ENCODE assay signal across 8 cellular contexts in the genomic region with DNA sequence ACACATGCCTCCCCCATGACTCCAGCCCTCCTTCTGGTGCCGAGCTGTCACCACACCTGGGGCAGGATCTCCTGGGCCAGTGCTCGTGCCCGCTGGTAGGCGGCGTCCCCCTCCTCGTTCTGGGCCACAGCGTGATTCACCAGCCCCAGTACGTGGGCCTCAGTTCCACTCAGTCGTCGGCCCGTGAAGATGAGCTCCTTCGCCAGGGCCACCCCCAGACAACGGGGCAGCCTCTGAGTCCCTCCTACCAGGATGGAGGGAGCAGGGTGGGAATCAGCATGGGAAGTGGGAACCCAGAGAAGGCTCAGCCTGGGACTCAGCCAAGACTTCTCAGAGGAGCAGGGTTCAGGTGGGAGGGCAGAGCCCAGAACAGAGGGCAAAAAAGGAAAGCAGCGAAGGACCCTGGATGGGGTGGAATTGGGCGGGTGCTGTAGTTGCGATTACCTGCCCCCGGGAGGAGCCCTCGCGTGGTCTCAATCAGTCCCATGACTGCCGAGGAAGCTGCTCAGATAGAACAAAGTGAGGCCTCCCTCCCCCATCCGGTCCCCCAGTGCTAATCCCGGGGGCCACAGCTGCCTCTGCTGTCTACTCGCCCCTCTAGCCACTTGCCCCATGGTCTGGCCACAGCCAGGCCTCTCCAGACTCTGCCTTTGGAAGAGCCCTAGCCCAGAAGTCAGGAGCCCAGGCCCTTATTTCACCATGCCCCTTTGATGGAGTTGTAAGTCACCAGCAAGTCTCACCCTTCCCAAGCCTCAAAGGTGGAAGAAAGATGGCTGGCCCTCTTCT. TPM values are rescaled to one million over a fixed set of nuclear protein-coding genes. Genes with fewer than 3 reads are reported as not detected.
DNase-seq lines count a peak whose midpoint lies in the region; ATAC-seq, FAIRE-seq and TF ChIP-seq lines count a peak whose summit lies in the region.

No MANE protein-coding gene starts in this region.

- CTCF ChIA-PET in GM12878 (lab: Yijun Ruan, JAX), result interaction anchor here (1.0 to 2.8 kb wide), 5 partner anchors 14 to 277 kb away, joined by 3 to 17 read pairs (median 3); a partner anchor contains a TSS

- peaks cover 11% of the 10 kb centered on the region for H3K36me3 ChIP-seq in NT2/D1 (ENCODE audit: insufficient read depth, insufficient read length, low read length)
- no peaks in the 10 kb centered on the region; a peak in 1 of 4 replicates for H3K36me3 ChIP-seq in GM12878 (ENCODE audit: control insufficient read depth in 2 of 2, insufficient read depth in 2 of 2, low read length in 1 of 2)
- H3K36me3 ChIP-seq in tibial artery, result peaks cover 0 to 34% (median 9%) of the 10 kb centered on the region in 3 donors

- peak; percentile 53 for TF ChIP-seq RAD21 in GM12878 (IDR thresholded peaks at IDR 0.05; ENCODE audit: insufficient read depth, low read depth, low read length)

- H3K9ac ChIP-seq in NT2/D1 (ENCODE audit: insufficient read length, low read depth), result peak overlapping the region; percentile 6
- no peak overlapping the region for H3K9ac ChIP-seq in GM12878 (ENCODE audit: control insufficient read depth, insufficient read depth, low read length)

- no peak for FAIRE-seq in GM12878 (lab: Jason Lieb, UNC)

- TF ChIP-seq EP300 in GM12878 (IDR thresholded peaks at IDR 0.05; ENCODE audit: borderline replicate concordance in 1 of 2, control insufficient read depth in 1 of 2, low read depth in 2 of 2, low read length in 2 of 2), result no peak

- H3K27me3 ChIP-seq in NT2/D1 (ENCODE audit: insufficient read depth, insufficient read length) (no peaks in the 10 kb centered on the region), GM12878 (replicated peaks in 1 of 2; ENCODE audit: control insufficient read depth in 2 of 2, insufficient read depth in 2 of 2, low read length in 1 of 2) (no peaks in the 10 kb centered on the region), tibial artery (no peaks in the 10 kb centered on the region)

- H3K27ac ChIP-seq in GM12878 (ENCODE audit: control insufficient read depth, insufficient read depth) (no peak overlapping the region), tibial artery (peak overlapping the region in 1 of 2 donors; percentile 37)

- WGBS in GM12878 (ENCODE audit: insufficient coverage, insufficient replicate concordance, low lambda C conversion rate, missing lambda C conversion rate), result 79% methylated on average over 23 of the region's 23 CpGs

- TF ChIP-seq CTCF in AG10803 (conservative IDR thresholded peaks at IDR 0.05; ENCODE audit: low read length), result peak; percentile 47
- peak; percentile 55 to 58 (median 56) for TF ChIP-seq CTCF in GM12878 (IDR thresholded peaks at IDR 0.05 in 2 of 3, conservative IDR thresholded peaks at IDR 0.05 in 1 of 3; ENCODE audit: control insufficient read depth in 2 of 3, extremely low read depth in 1 of 3, insufficient read depth in 1 of 3, low read depth in 3 of 3, low read length in 3 of 3)
- no peak for TF ChIP-seq CTCF in tibial artery (IDR thresholded peaks at IDR 0.05)

- H3K4me3 ChIP-seq in AG10803 (ENCODE audit: low read length), result no peak overlapping the region
- H3K4me3 ChIP-seq in NT2/D1 (ENCODE audit: insufficient read length, low read depth), result no peak overlapping the region
- H3K4me3 ChIP-seq in GM12878, result no peak overlapping the region
- no peak overlapping the region for H3K4me3 ChIP-seq in tibial artery

- in situ Hi-C loops in GM12878 (cut with MboI), result loop anchor here (25.0 kb wide), 1 partner anchor 283 kb away; a partner anchor contains a TSS

- peak overlapping the region; percentile 59; the same call in 1 of the 2 replicates for H2AFZ ChIP-seq in GM12878 (ENCODE audit: control insufficient read depth, low read depth, low read length)

- H3K4me1 ChIP-seq in NT2/D1 (ENCODE audit: insufficient read depth, insufficient read length) (peaks cover 21% of the 10 kb centered on the region), GM12878 (ENCODE audit: control insufficient read depth, insufficient read depth, low read length) (no peaks in the 10 kb centered on the region), tibial artery (peaks cover 0 to 17% (median 4%) of the 10 kb centered on the region in 4 donors)

- H3K9me3 ChIP-seq in NT2/D1 (ENCODE audit: insufficient read depth, low read length) (no peaks in the 10 kb centered on the region), GM12878 (replicated peaks; ENCODE audit: control insufficient read depth, insufficient read depth, low read length) (no peaks in the 10 kb centered on the region), tibial artery (no peaks in the 10 kb centered on the region)

- no peaks in the 10 kb centered on the region for H3K79me2 ChIP-seq in GM12878 (ENCODE audit: control insufficient read depth, insufficient read depth, low read length)

- peak; percentile 50 for ATAC-seq in GM18868 (IDR thresholded peaks at IDR 0.05; ENCODE audit: unreplicated experiment)
- peak; percentile 94 for ATAC-seq in GM12878
- no peak for ATAC-seq in GM18861 (IDR thresholded peaks at IDR 0.05; ENCODE audit: unreplicated experiment)

- POLR2A ChIA-PET in GM12878 (lab: Charles Lee), result interaction anchor here (0.6 kb wide), 1 partner anchor 361 kb away, joined by 3 read pairs; no protein-coding TSS in a partner anchor

- SMC1A ChIA-PET in GM12878 (lab: Charles Lee; ENCODE audit: uncharacterized antibody, unreplicated experiment), result interaction anchor here (0.6 to 1.6 kb wide), 4 partner anchors 23 to 71 kb away, joined by 3 to 5 read pairs (median 4); no protein-coding TSS in a partner anchor

- RAD21 ChIA-PET in GM12878 (lab: Charles Lee; ENCODE audit: unreplicated experiment), result no interaction called here

- no peaks in the 10 kb centered on the region for H4K20me1 ChIP-seq in GM12878 (ENCODE audit: control insufficient read depth, insufficient read depth)

- H3K4me2 ChIP-seq in GM12878 (ENCODE audit: control insufficient read depth, insufficient read depth), result no peak overlapping the region

- no peak for TF ChIP-seq POLR2A in GM12878 (IDR thresholded peaks at IDR 0.05; ENCODE audit: low read depth, low read length)

- intact Hi-C loops in GM12878 (cut with micrococcal nuclease; ENCODE audit: unreplicated experiment), result loop anchor here (1.0 kb wide), 1 partner anchor 278 kb away; no protein-coding TSS in a partner anchor
- intact Hi-C loops in tibial artery (cut with DNase I; ENCODE audit: low total_unique reads), result no loop called here

- DNase-seq in AG10803 (ENCODE audit: low read depth), result peak; percentile 18
- peak; percentile 61 for DNase-seq in NT2/D1 (ENCODE audit: low read depth, low spot score)
- DNase-seq in GM12878 (ENCODE audit: low read depth, low spot score), result no peak
- peak; percentile 62 for DNase-seq in myocyte (ENCODE audit: low read depth)
- no peak for DNase-seq in epidermal melanocyte (ENCODE audit: insufficient read length, low spot score)
- no peak for DNase-seq in tibial artery

- no TSS peak for BruUV-seq in GM12878 (replicated peaks; lab: Mats Ljungman, UMichigan)

TF ChIP-seq in GM12878, 131 proteins besides CTCF, POLR2A, EP300 and RAD21:
- TF ChIP-seq YY1 (IDR thresholded peaks at IDR 0.05; ENCODE audit: low read depth, low read length) (0 out of 2 replicates have a peak, but pooled peaks have one; percentile 5), NRF1 (conservative IDR thresholded peaks at IDR 0.05; ENCODE audit: low read depth, low read length) (no peak), SMC3 (IDR thresholded peaks at IDR 0.05; ENCODE audit: borderline replicate concordance, low read length) (peak; percentile 47; the same call in 1 of the 2 replicates)

RNA-seq across cellular contexts. Expression of a gene that starts 16.8 kb away (rescaled TPM):
- total RNA-seq in GM12878 (2013; cell fraction: nucleolus; rRNA removed), result 85.9 and 89.7 TPM in 2 replicates
- total RNA-seq in GM12878 (2014; rRNA removed), result 4.4 and 6.9 TPM in 2 replicates
- 4.3 and 5.6 TPM in 2 replicates for total RNA-seq in GM12878 (2014; rRNA removed; fragmentation: Illumina TruSeq; extraction: Trizol)
- 5.8 and 6.6 TPM in 2 replicates for total RNA-seq in GM12878 (2021)
- polyA plus RNA-seq in GM12878 (2011; ENCODE audit: low read depth), result 15.0 TPM
- polyA plus RNA-seq in GM12878 (2011; rRNA removed), result 16.3 and 17.0 TPM in 2 replicates
- 12.0 and 18.5 TPM in 2 replicates for polyA plus RNA-seq in GM12878 (2011; cell fraction: cytosol; rRNA removed)
- polyA plus RNA-seq in GM12878 (2011; cell fraction: nucleus; rRNA removed), result 67.5 and 71.7 TPM in 2 replicates
- 26.3 and 33.3 TPM in 2 replicates for polyA plus RNA-seq in GM12878 (2012)
- polyA plus RNA-seq in GM12878 (2014; fragmentation: Illumina TruSeq; extraction: Trizol), result 3.0 and 7.9 TPM in 2 replicates
- 1 to 10 TPM; 1.3 to 1.4 TPM for polyA plus RNA-seq in GM12878 (2014; fragmentation: Nextera tagmentation; extraction: Ambion mirVana)
- 12.6 and 14.5 TPM in 2 replicates for polyA plus RNA-seq in GM12878 (2014; rRNA removed)
- 1 to 10 TPM; 3.4 to 4.4 TPM for polyA plus RNA-seq in GM12878 (2016; fragmentation: Nextera tagmentation; extraction: Ambion mirVana)
- 9.0 and 15.5 TPM in 2 replicates for polyA minus RNA-seq in GM12878 (2011; rRNA and poly(A)+ RNA removed)
- 2.9 and 3.8 TPM in 2 replicates for polyA minus RNA-seq in GM12878 (2011; cell fraction: cytosol; rRNA and poly(A)+ RNA removed)
- 8.7 and 12.5 TPM in 2 replicates for polyA minus RNA-seq in GM12878 (2011; cell fraction: nucleus; rRNA and poly(A)+ RNA removed)
- total RNA-seq in myocyte, result 0.08 TPM in 1 of 2 replicates, not detected in the other
- polyA plus RNA-seq in myocyte (2012), result 2.4 TPM

RNA-seq across cellular contexts. Expression of a gene that starts 22.3 kb away (rescaled TPM):
- total RNA-seq in GM12878 (2013; cell fraction: nucleolus; rRNA removed), result 28.6 and 32.9 TPM in 2 replicates
- total RNA-seq in GM12878 (2014; rRNA removed), result 74.3 and 96.9 TPM in 2 replicates
- 125 and 126 TPM in 2 replicates for total RNA-seq in GM12878 (2014; rRNA removed; fragmentation: Illumina TruSeq; extraction: Trizol)
- total RNA-seq in GM12878 (2021), result 77.6 and 79.7 TPM in 2 replicates
- polyA plus RNA-seq in GM12878 (2011; ENCODE audit: low read depth), result 100 TPM
- 116 and 183 TPM in 2 replicates for polyA plus RNA-seq in GM12878 (2011; rRNA removed)
- 32.6 and 35.5 TPM in 2 replicates for polyA plus RNA-seq in GM12878 (2011; cell fraction: cytosol; rRNA removed)
- 31.1 and 33.9 TPM in 2 replicates for polyA plus RNA-seq in GM12878 (2011; cell fraction: nucleus; rRNA removed)
- polyA plus RNA-seq in GM12878 (2012), result 65.6 and 81.8 TPM in 2 replicates
- polyA plus RNA-seq in GM12878 (2014; fragmentation: Illumina TruSeq; extraction: Trizol), result 128 and 165 TPM in 2 replicates
- polyA plus RNA-seq in GM12878 (2014; fragmentation: Nextera tagmentation; extraction: Ambion mirVana), result 100 to 1,000 TPM; 216 to 327 TPM
- 73.2 and 75.6 TPM in 2 replicates for polyA plus RNA-seq in GM12878 (2014; rRNA removed)
- polyA plus RNA-seq in GM12878 (2016; fragmentation: Nextera tagmentation; extraction: Ambion mirVana), result 100 to 1,000 TPM; 156 to 161 TPM
- polyA minus RNA-seq in GM12878 (2011; rRNA and poly(A)+ RNA removed), result 31.3 and 37.3 TPM in 2 replicates
- polyA minus RNA-seq in GM12878 (2011; cell fraction: cytosol; rRNA and poly(A)+ RNA removed), result 19.6 and 21.4 TPM in 2 replicates
- polyA minus RNA-seq in GM12878 (2011; cell fraction: nucleus; rRNA and poly(A)+ RNA removed), result 10.8 and 11.2 TPM in 2 replicates
- 119 and 138 TPM in 2 replicates for total RNA-seq in myocyte
- polyA plus RNA-seq in myocyte (2012), result 97.0 TPM

Comparison
In these comparisons a context has a peak if more than half of its experiments do, and no peak if none do; other contexts are left out.
1. DNase-seq: peak in AG10803 (single experiment), NT2/D1 (single experiment) and myocyte (single experiment); none in GM12878 (single experiment), epidermal melanocyte (single experiment) and tibial artery (0 of 2).
2. CTCF ChIP-seq: peak in AG10803 (single experiment) and GM12878 (3 of 3); none in tibial artery (0 of 2).